Comparison of ENCODE assay signal across 10 cellular contexts in the genomic region with DNA sequence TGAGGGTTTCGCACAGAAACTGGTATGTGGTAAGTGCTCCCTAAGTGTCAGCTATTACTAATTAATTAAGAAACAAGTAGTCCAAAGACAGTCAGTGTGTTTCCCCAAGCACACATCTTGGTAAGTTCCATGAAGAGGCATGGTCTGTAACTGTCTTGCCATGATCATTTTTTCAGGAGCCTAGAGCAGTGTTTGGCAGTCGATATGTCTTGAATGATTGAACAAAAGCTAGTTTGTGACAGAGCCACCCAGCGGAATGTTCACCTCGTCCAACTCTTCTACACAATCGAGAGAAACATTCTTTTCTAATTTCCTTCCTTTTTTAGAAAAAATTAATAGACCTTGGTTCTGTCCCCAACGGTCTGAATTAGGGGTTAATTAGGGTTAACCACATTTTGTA. TPM values are rescaled to one million over a fixed set of nuclear protein-coding genes. Genes with fewer than 3 reads are reported as not detected.
DNase-seq lines count a peak whose midpoint lies in the region; ATAC-seq and TF ChIP-seq lines count a peak whose summit lies in the region.
"Had no signal": no experiment of that assay in that cellular context is flagged by ENCODE, and none has a peak within 500 bp of the region (broad histone marks: within the 10 kb centered on the region; RNA-seq: fewer than 3 reads in every experiment).

No MANE protein-coding gene starts in this region.

- H3K27ac Mint-ChIP-seq in activated CD8-positive, alpha-beta memory T cell treated with anti-CD3 and anti-CD28 coated beads, Interleukin-2, amount 10 ng/mL, durations not matched to agents 7 days and 5 days, result peak overlapping the region; percentile 94

- peaks cover 5% of the 10 kb centered on the region for H3K27me3 Mint-ChIP-seq in activated CD8-positive, alpha-beta memory T cell treated with anti-CD3 and anti-CD28 coated beads, Interleukin-2, amount 10 ng/mL, durations not matched to agents 7 days and 5 days

- peak overlapping the region; percentile 82 for H3K27ac ChIP-seq in hepatocyte
- H3K27ac ChIP-seq in substantia nigra (ENCODE audit: low read depth, low read length, poor library complexity, severe bottlenecking), result peak overlapping the region; percentile 30

- no peak for ATAC-seq in activated CD8-positive, alpha-beta memory T cell treated with anti-CD3 and anti-CD28 coated beads, Interleukin-2, amount 10 ng/mL, durations not matched to agents 7 days and 5 days
- ATAC-seq in GM18519 (IDR thresholded peaks at IDR 0.05; ENCODE audit: low FRiP score, unreplicated experiment), result no peak

- no peaks in the 10 kb centered on the region for H3K36me3 ChIP-seq in hepatocyte (replicated peaks; ENCODE audit: insufficient read depth, low read depth)

- WGBS in hepatocyte (ENCODE audit: low lambda C conversion rate, missing lambda C conversion rate), result 70% methylated on average over 6 of the region's 6 CpGs

- POLR2A ChIA-PET in HEK293T (lab: Yijun Ruan, JAX), result interaction anchor here (0.5 to 1.7 kb wide), 5 partner anchors 10 to 131 kb away, joined by 3 to 9 read pairs (median 3); partner anchors contain the start of gene FTH1

- H3K4me3 Mint-ChIP-seq in activated CD8-positive, alpha-beta memory T cell treated with anti-CD3 and anti-CD28 coated beads, Interleukin-2, amount 10 ng/mL, durations not matched to agents 7 days and 5 days, result no peak overlapping the region
- H3K4me3 Mint-ChIP-seq: nephron had no signal

- peaks cover 6% of the 10 kb centered on the region for H3K9me3 Mint-ChIP-seq in activated CD8-positive, alpha-beta memory T cell treated with anti-CD3 and anti-CD28 coated beads, Interleukin-2, amount 10 ng/mL, durations not matched to agents 7 days and 5 days (ENCODE audit: low read depth)

- H3K4me1 ChIP-seq in hepatocyte (ENCODE audit: insufficient read depth), result peaks cover 6% of the 10 kb centered on the region

- TF ChIP-seq CTCF in WI38 (IDR thresholded peaks at IDR 0.05; ENCODE audit: low read depth, low read length) (no peak), hepatocyte (IDR thresholded peaks at IDR 0.05; ENCODE audit: poor library complexity) (no peak)

- H3K9me3 ChIP-seq in hepatocyte (ENCODE audit: low read depth), result no peaks in the 10 kb centered on the region

- peak overlapping the region; percentile 44 for H3K4me2 ChIP-seq in hepatocyte

- H2AFZ ChIP-seq in hepatocyte, result no peak overlapping the region

- peaks cover 5% of the 10 kb centered on the region for H3K36me3 Mint-ChIP-seq in activated CD8-positive, alpha-beta memory T cell treated with anti-CD3 and anti-CD28 coated beads, Interleukin-2, amount 10 ng/mL, durations not matched to agents 7 days and 5 days

- no peak for DNase-seq in activated CD8-positive, alpha-beta memory T cell treated with anti-CD3 and anti-CD28 coated beads, Interleukin-2, amount 10 ng/mL, durations not matched to agents 7 days and 5 days
- DNase-seq in activated CD8-positive, alpha-beta memory T cell treated with anti-CD3 and anti-CD28 coated beads, Interleukin-2, amount 50 U/mL, for 48 hours, result no peak
- DNase-seq in hepatocyte (ENCODE audit: low spot score) (no peak), substantia nigra (lab: John Stamatoyannopoulos, UW) (no peak), NCI-H2029 treated with DMSO at 0.1 percent for 48 hours (lab: John Stamatoyannopoulos, UW) (no peak), HEK293T (ENCODE audit: extremely low spot score) (no peak)
- DNase-seq: NCI-H446 had no signal

- no peaks in the 10 kb centered on the region for H3K79me2 ChIP-seq in hepatocyte

- H3K27me3 ChIP-seq in hepatocyte, result no peaks in the 10 kb centered on the region

- peaks cover 13% of the 10 kb centered on the region for H3K4me1 Mint-ChIP-seq in activated CD8-positive, alpha-beta memory T cell treated with anti-CD3 and anti-CD28 coated beads, Interleukin-2, amount 10 ng/mL, durations not matched to agents 7 days and 5 days
- H3K4me1 Mint-ChIP-seq: nephron had no signal

- H3K9me2 ChIP-seq in hepatocyte (replicated peaks; ENCODE audit: insufficient read depth), result no peaks in the 10 kb centered on the region

- no peaks in the 10 kb centered on the region for H4K20me1 ChIP-seq in hepatocyte (ENCODE audit: insufficient read depth, poor library complexity, severe bottlenecking)

- H3K4me3 ChIP-seq in WI38 (ENCODE audit: low read depth, low read length) (peak overlapping the region; percentile 24; the same call in 1 of the 2 replicates), hepatocyte (no peak overlapping the region)

- CTCF ChIA-PET in activated CD8-positive, alpha-beta memory T cell treated with anti-CD3 and anti-CD28 coated beads, Interleukin-2, amount 10 ng/mL, durations not matched to agents 7 days and 5 days (lab: Charles Lee), result interaction anchor here (0.7 to 1.4 kb wide), 7 partner anchors 9 to 228 kb away, joined by 3 to 6 read pairs (median 3); partner anchors contain the start of gene FTH1
- CTCF ChIA-PET in HEK293T (lab: Yijun Ruan, JAX), result interaction anchor here (0.6 to 1.8 kb wide), 2 partner anchors 57 to 75 kb away, joined by 3 to 7 read pairs; no protein-coding TSS in a partner anchor

TF ChIP-seq in HEK293T, 16 proteins besides CTCF, POLR2A, EP300 and RAD21:
- no peak for TF ChIP-seq ELF4 (IDR thresholded peaks at IDR 0.05)
- TF ChIP-seq BHLHE40 (IDR thresholded peaks at IDR 0.05; ENCODE audit: borderline replicate concordance), result no peak
- no peak for TF ChIP-seq CTBP1 (IDR thresholded peaks at IDR 0.05; ENCODE audit: borderline replicate concordance)
- TF ChIP-seq PKNOX1 (IDR thresholded peaks at IDR 0.05), result no peak
- TF ChIP-seq ZNF384 (IDR thresholded peaks at IDR 0.05), result no peak
- no peak for TF ChIP-seq FOXK2 (IDR thresholded peaks at IDR 0.05)
- TF ChIP-seq HDGF (IDR thresholded peaks at IDR 0.05; ENCODE audit: borderline replicate concordance), result no peak
- TF ChIP-seq LEF1 (IDR thresholded peaks at IDR 0.05; ENCODE audit: borderline replicate concordance), result no peak
- no peak for TF ChIP-seq TARDBP (IDR thresholded peaks at IDR 0.05)
- TF ChIP-seq SP1 (IDR thresholded peaks at IDR 0.05), result no peak
- TF ChIP-seq L3MBTL2 (conservative IDR thresholded peaks at IDR 0.05), result no peak
- no peak for TF ChIP-seq NFRKB (IDR thresholded peaks at IDR 0.05)
- TF ChIP-seq FOXM1 (IDR thresholded peaks at IDR 0.05; ENCODE audit: borderline replicate concordance), result no peak
- no peak for TF ChIP-seq ARNT (IDR thresholded peaks at IDR 0.05)
- no peak for TF ChIP-seq FOXA1 (IDR thresholded peaks at IDR 0.05)
- no peak for TF ChIP-seq SUZ12 (IDR thresholded peaks at IDR 0.05)
TF ChIP-seq in HEK293T: peak in this region for 0.

RNA-seq across cellular contexts. Expression of gene FTH1, which starts 57.5 kb away (rescaled TPM):
- 100 to 1,000 TPM; 740 to 867 TPM for total RNA-seq in activated CD8-positive, alpha-beta memory T cell treated with anti-CD3 and anti-CD28 coated beads, Interleukin-2, amount 10 ng/mL, durations not matched to agents 7 days and 5 days
- total RNA-seq in hepatocyte, result 1,071 and 1,519 TPM in 2 replicates
- polyA plus RNA-seq in hepatocyte, result 8,379 and 8,694 TPM in 2 replicates
